In genomic region chr1:185157599-185158469, GRCh38 we compare ENCODE assay signal across 2 cellular contexts.
A peak's percentile ranks its signal among the peaks of the same experiment; 100 is the strongest.
TF ChIP-seq lines count a peak whose summit lies in the region.

No MANE protein-coding gene starts in this region.

TF ChIP-seq in K562, 482 proteins besides CTCF, POLR2A, EP300 and RAD21 (continued from another document and continues in another):
- TF ChIP-seq, protein P1, sequence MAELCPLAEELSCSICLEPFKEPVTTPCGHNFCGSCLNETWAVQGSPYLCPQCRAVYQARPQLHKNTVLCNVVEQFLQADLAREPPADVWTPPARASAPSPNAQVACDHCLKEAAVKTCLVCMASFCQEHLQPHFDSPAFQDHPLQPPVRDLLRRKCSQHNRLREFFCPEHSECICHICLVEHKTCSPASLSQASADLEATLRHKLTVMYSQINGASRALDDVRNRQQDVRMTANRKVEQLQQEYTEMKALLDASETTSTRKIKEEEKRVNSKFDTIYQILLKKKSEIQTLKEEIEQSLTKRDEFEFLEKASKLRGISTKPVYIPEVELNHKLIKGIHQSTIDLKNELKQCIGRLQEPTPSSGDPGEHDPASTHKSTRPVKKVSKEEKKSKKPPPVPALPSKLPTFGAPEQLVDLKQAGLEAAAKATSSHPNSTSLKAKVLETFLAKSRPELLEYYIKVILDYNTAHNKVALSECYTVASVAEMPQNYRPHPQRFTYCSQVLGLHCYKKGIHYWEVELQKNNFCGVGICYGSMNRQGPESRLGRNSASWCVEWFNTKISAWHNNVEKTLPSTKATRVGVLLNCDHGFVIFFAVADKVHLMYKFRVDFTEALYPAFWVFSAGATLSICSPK (IDR thresholded peaks at IDR 0.05; ENCODE audit: borderline replicate concordance): 0 out of 2 replicates have a peak, but pooled peaks have one; percentile 68
- 0 out of 2 replicates have a peak, but pooled peaks have one; percentile 19 for TF ChIP-seq DPF2 (IDR thresholded peaks at IDR 0.05)
- no peak for TF ChIP-seq BCL6 (CRISPR knock-in tag; IDR thresholded peaks at IDR 0.05)
- TF ChIP-seq ZBTB40 (IDR thresholded peaks at IDR 0.05): no peak
- no peak for TF ChIP-seq ZBTB40 (CRISPR knock-in tag; IDR thresholded peaks at IDR 0.05)
- TF ChIP-seq KDM2B (CRISPR knock-in tag; IDR thresholded peaks at IDR 0.05): peak; percentile 32; the same call in 1 of the 2 replicates
- peak; percentile 22; the same call in 1 of the 2 replicates for TF ChIP-seq PHF8 (IDR thresholded peaks at IDR 0.05; ENCODE audit: borderline replicate concordance, low read length)
- no peak for TF ChIP-seq ZNF507 (tag; conservative IDR thresholded peaks at IDR 0.05)
- TF ChIP-seq CTCFL (IDR thresholded peaks at IDR 0.05; ENCODE audit: borderline replicate concordance, insufficient read depth, low read depth, low read length, poor library complexity, severe bottlenecking): no peak
- TF ChIP-seq JUNB (CRISPR knock-in tag; conservative IDR thresholded peaks at IDR 0.05): no peak
- TF ChIP-seq KLF16 (IDR thresholded peaks at IDR 0.05): no peak
- TF ChIP-seq SUPT5H (IDR thresholded peaks at IDR 0.05): peak; percentile 22; the same call in 1 of the 2 replicates
- TF ChIP-seq POU5F1 (IDR thresholded peaks at IDR 0.05; ENCODE audit: borderline replicate concordance, low read depth, low read length, partially characterized antibody): no peak

TF ChIP-seq in HepG2, 621 proteins besides CTCF, POLR2A, EP300 and RAD21 (continued from another document):
- TF ChIP-seq CENPBD1 (CRISPR knock-in tag; IDR thresholded peaks at IDR 0.05; ENCODE audit: borderline replicate concordance, low read depth): 0 out of 2 replicates have a peak, but pooled peaks have one; percentile 74
- TF ChIP-seq, protein P2, sequence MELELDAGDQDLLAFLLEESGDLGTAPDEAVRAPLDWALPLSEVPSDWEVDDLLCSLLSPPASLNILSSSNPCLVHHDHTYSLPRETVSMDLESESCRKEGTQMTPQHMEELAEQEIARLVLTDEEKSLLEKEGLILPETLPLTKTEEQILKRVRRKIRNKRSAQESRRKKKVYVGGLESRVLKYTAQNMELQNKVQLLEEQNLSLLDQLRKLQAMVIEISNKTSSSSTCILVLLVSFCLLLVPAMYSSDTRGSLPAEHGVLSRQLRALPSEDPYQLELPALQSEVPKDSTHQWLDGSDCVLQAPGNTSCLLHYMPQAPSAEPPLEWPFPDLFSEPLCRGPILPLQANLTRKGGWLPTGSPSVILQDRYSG (CRISPR knock-in tag; IDR thresholded peaks at IDR 0.05): no peak
- no peak for TF ChIP-seq ZNF891 (CRISPR knock-in tag; IDR thresholded peaks at IDR 0.05)
